Comparison of ENCODE assay signal across 14 cellular contexts in the genomic region with DNA sequence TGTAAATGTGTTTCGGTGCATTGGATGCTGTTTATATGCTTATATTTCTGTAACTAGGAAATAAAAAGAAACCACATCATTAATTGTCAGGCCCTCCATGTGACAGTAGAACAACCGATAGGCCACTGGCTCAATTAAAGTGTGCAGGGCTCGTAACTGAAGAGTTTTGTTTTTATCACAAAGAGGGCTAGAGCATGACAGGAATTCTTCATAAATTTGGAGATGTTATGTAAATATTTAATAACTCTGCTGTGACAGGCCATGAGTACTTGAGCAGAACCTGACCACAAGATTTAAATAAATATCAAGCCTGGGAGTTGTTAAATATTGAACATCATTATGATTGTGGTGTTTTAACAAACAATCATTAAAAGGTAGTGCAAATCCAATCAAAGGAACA.
"Had no signal": no experiment of that assay in that cellular context is flagged by ENCODE, and none has a peak within 500 bp of the region (broad histone marks: within the 10 kb centered on the region; RNA-seq: fewer than 3 reads in every experiment).

No MANE protein-coding gene starts in this region.

- DNase-seq: activated CD4-positive, alpha-beta T cell treated with anti-CD3 and anti-CD28 coated beads, Interleukin-2, amount 50 U/mL, for 48 hours; activated naive CD4-positive, alpha-beta T cell treated with anti-CD3 and anti-CD28 coated beads, Interleukin-2, amount 10 ng/mL, durations not matched to agents 7 days and 5 days; cerebellar nuclear complex; effector memory CD8-positive, alpha-beta T cell; foreskin keratinocyte; head of caudate nucleus; immature natural killer cell; midbrain; psoas muscle; trophoblast cell had no signal

- H3K27ac ChIP-seq: ascending aorta, breast epithelium, foreskin keratinocyte, psoas muscle, suprapubic skin had no signal

- H3K36me3 ChIP-seq: ascending aorta, breast epithelium, suprapubic skin had no signal

- ATAC-seq: effector memory CD8-positive, alpha-beta T cell; foreskin keratinocyte; psoas muscle; sciatic nerve had no signal

- H3K27me3 ChIP-seq: ascending aorta, breast epithelium, foreskin keratinocyte, suprapubic skin had no signal

- H3K4me1 ChIP-seq: breast epithelium, foreskin keratinocyte, psoas muscle, suprapubic skin had no signal

- H3K4me3 ChIP-seq: ascending aorta, breast epithelium, psoas muscle, suprapubic skin had no signal

- H3K9me3 ChIP-seq: ascending aorta, breast epithelium, psoas muscle, suprapubic skin had no signal
